1 cellular context compared by ENCODE assay signal in the genomic region with DNA sequence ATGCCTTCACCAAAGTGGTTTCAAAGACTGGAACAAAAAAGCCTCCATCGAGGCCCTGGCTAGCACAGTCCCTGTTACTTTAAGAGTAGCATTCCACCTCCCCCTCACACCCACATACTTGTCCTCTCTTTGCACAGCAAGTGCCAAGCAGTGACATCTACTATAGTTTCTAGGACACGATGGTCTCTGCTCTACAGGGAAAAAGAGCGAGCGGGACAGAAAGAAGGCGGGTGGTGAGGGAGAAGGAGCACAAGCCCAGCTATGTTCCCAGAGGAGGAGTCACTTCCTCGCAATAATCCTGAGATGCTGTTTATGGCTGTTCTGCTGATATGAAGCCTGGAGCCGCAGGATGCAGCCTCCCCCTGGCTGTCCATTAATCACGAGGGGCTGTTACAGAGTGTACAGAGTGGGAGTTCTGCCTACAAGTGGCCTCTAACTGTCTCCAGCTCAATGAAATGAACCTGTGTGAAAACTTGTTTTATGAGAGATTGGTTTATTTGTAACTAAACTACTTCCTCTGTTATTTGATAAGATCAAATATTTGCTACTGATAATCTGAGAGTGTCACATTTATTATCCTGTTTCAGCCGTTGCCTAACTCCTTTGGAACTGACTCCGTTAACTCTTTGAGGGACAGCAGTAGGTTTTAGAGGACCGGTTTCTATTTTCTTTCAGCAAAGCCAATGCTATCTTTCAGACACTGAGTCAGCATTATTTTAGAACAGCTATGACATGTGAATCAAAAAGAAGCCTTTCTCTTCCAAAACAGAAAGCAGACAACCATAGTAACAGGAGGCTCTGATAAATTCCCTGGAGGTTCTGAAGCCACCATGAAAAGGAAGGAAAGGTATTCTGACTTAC.
TF ChIP-seq lines count a peak whose summit lies in the region.

No MANE protein-coding gene starts in this region.

TF ChIP-seq in GM12878, 131 proteins besides CTCF, POLR2A, EP300 and RAD21 (continued from another document):
- TF ChIP-seq, protein P1, sequence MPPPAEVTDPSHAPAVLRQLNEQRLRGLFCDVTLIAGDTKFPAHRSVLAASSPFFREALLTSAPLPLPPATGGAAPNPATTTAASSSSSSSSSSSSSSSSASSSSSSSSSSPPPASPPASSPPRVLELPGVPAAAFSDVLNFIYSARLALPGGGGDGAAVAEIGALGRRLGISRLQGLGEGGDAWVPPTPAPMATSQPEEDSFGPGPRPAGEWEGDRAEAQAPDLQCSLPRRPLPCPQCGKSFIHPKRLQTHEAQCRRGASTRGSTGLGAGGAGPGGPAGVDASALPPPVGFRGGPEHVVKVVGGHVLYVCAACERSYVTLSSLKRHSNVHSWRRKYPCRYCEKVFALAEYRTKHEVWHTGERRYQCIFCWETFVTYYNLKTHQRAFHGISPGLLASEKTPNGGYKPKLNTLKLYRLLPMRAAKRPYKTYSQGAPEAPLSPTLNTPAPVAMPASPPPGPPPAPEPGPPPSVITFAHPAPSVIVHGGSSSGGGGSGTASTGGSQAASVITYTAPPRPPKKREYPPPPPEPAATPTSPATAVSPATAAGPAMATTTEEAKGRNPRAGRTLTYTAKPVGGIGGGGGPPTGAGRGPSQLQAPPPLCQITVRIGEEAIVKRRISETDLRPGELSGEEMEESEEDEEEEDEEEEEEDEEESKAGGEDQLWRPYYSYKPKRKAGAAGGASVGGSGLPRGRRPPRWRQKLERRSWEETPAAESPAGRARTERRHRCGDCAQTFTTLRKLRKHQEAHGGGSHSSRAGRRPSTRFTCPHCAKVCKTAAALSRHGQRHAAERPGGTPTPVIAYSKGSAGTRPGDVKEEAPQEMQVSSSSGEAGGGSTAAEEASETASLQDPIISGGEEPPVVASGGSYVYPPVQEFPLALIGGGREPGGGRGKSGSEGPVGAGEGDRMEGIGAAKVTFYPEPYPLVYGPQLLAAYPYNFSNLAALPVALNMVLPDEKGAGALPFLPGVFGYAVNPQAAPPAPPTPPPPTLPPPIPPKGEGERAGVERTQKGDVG (CRISPR knock-in tag; IDR thresholded peaks at IDR 0.05): no peak
- TF ChIP-seq IRF3 (IDR thresholded peaks at IDR 0.05) (no peak), FOXM1 (IDR thresholded peaks at IDR 0.05; ENCODE audit: low read depth, low read length) (no peak), HDAC2 (IDR thresholded peaks at IDR 0.05) (no peak), HCFC1 (IDR thresholded peaks at IDR 0.05; ENCODE audit: low read length) (no peak), CHD2 (IDR thresholded peaks at IDR 0.05; ENCODE audit: borderline replicate concordance, low read depth, low read length) (no peak), ATF7 (IDR thresholded peaks at IDR 0.05; ENCODE audit: low read depth) (no peak), ZBTB11 (CRISPR knock-in tag; IDR thresholded peaks at IDR 0.05) (no peak), RCOR1 (conservative IDR thresholded peaks at IDR 0.05; ENCODE audit: low read depth, low read length) (no peak), ZNF687 (IDR thresholded peaks at IDR 0.05) (no peak)
- TF ChIP-seq, protein P2, sequence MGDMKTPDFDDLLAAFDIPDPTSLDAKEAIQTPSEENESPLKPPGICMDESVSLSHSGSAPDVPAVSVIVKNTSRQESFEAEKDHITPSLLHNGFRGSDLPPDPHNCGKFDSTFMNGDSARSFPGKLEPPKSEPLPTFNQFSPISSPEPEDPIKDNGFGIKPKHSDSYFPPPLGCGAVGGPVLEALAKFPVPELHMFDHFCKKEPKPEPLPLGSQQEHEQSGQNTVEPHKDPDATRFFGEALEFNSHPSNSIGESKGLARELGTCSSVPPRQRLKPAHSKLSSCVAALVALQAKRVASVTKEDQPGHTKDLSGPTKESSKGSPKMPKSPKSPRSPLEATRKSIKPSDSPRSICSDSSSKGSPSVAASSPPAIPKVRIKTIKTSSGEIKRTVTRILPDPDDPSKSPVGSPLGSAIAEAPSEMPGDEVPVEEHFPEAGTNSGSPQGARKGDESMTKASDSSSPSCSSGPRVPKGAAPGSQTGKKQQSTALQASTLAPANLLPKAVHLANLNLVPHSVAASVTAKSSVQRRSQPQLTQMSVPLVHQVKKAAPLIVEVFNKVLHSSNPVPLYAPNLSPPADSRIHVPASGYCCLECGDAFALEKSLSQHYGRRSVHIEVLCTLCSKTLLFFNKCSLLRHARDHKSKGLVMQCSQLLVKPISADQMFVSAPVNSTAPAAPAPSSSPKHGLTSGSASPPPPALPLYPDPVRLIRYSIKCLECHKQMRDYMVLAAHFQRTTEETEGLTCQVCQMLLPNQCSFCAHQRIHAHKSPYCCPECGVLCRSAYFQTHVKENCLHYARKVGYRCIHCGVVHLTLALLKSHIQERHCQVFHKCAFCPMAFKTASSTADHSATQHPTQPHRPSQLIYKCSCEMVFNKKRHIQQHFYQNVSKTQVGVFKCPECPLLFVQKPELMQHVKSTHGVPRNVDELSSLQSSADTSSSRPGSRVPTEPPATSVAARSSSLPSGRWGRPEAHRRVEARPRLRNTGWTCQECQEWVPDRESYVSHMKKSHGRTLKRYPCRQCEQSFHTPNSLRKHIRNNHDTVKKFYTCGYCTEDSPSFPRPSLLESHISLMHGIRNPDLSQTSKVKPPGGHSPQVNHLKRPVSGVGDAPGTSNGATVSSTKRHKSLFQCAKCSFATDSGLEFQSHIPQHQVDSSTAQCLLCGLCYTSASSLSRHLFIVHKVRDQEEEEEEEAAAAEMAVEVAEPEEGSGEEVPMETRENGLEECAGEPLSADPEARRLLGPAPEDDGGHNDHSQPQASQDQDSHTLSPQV (IDR thresholded peaks at IDR 0.05): no peak
